ENCODE assay signal across 8 cellular contexts in the genomic region with DNA sequence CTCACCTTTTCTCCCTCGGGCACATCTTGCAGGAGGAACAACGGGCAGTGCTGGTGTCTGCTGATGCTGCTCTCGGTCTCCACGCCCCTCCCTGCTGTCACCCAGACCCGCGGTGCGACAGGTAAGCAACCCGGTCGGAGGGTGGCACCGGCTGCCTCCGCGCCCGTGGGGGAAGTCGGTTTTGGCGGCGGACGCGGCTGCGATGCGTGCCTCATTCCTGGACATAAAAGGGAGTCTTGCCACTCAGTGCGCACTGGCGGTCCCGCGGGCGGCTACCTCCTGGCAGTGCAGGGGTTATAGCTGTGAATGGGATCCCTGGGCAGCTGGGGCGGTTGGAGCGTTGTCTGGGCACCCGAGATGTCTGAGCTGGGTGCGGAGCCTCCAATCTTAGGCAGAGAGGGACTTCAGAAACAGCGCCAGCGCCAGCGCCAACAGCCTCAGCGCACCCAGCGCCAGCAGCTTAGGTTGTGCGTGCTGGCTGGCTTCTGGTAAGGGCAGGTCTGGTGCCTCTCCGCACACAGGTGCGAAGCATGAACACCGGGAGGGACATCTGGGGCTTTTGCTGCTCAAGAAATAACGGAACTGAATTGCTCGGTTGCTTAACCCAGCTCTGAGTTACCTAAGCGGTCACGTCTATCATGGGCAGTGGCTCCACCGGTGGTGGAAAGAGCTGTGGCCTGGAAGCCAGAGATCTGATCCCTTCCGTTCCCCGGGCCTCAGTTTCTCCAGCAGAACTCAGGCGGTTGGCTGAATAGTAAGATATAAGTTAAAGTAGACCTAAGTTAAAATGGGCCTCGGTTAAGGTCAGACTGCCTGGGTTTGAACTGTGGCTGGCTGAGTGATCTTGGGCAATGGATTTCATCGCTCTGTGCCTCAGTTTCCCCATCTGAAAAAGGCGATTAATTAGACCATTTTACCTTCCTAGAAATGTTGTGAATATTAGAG. TPM values are rescaled to one million over a fixed set of nuclear protein-coding genes. Genes with fewer than 3 reads are reported as not detected.
DNase-seq lines count a peak whose midpoint lies in the region; ATAC-seq and TF ChIP-seq lines count a peak whose summit lies in the region.

No MANE protein-coding gene starts in this region.

- H3K4me1 Mint-ChIP-seq in effector memory CD8-positive, alpha-beta T cell (ENCODE audit: low read depth in 2 of 2): peaks cover 9 to 10% of the 10 kb centered on the region in 2 donors
- peaks cover 10% of the 10 kb centered on the region for H3K4me1 Mint-ChIP-seq in neural crest cell

- no peak for ATAC-seq in effector memory CD8-positive, alpha-beta T cell (replicated peaks)
- no peak for ATAC-seq in HG03196 (IDR thresholded peaks at IDR 0.05; ENCODE audit: unreplicated experiment)

- peak overlapping the region; percentile 26 to 66 for H3K4me3 Mint-ChIP-seq in effector memory CD8-positive, alpha-beta T cell
- peak overlapping the region; percentile 80 for H3K4me3 Mint-ChIP-seq in neural crest cell

- DNase-seq in BJ (ENCODE audit: low read depth) (no peak), MV-4-11 (lab: John Stamatoyannopoulos, UW) (peak; percentile 18), neural crest cell (ENCODE audit: low read depth, low spot score) (no peak), middle frontal gyrus (ENCODE audit: extremely low spot score, low spot score) (no peak), amniotic stem cell (lab: John Stamatoyannopoulos, UW) (no peak)
- DNase-seq in effector memory CD8-positive, alpha-beta T cell: no peak
- DNase-seq in activated effector memory CD4-positive, alpha-beta T cell treated with Interleukin-2 at 50 U/mL for 16 hours: no peak

- H3K27me3 Mint-ChIP-seq in effector memory CD8-positive, alpha-beta T cell: peaks cover 40 to 88% of the 10 kb centered on the region in 2 donors
- peaks cover 93% of the 10 kb centered on the region for H3K27me3 Mint-ChIP-seq in neural crest cell (ENCODE audit: low read depth)

- CTCF ChIA-PET in BJ (lab: Yijun Ruan, JAX): interaction anchor here (0.7 to 1.9 kb wide), 6 partner anchors 14 to 83 kb away, joined by 3 to 7 read pairs (median 4); no protein-coding TSS in a partner anchor

- H3K27ac Mint-ChIP-seq in effector memory CD8-positive, alpha-beta T cell: no peak overlapping the region
- H3K27ac Mint-ChIP-seq in neural crest cell (ENCODE audit: unreplicated experiment): peak overlapping the region; percentile 92

- POLR2A ChIA-PET in BJ (lab: Charles Lee): interaction anchor here (0.6 kb wide), 1 partner anchor 159 kb away, joined by 3 read pairs; no protein-coding TSS in a partner anchor

- peaks cover 28% of the 10 kb centered on the region for H3K27me3 ChIP-seq in BJ (ENCODE audit: control insufficient read depth, insufficient read depth, low read length)

- no peaks in the 10 kb centered on the region for H3K36me3 ChIP-seq in BJ (ENCODE audit: control insufficient read depth, insufficient read depth, low read length)

- no peak for TF ChIP-seq CTCF in BJ (IDR thresholded peaks at IDR 0.05; ENCODE audit: insufficient read depth, low read depth, low read length)
- TF ChIP-seq CTCF in neural crest cell (conservative IDR thresholded peaks at IDR 0.05): no peak

- H3K4me3 ChIP-seq in BJ (ENCODE audit: low read depth, low read length): peak overlapping the region; percentile 83

- H3K9me3 Mint-ChIP-seq in effector memory CD8-positive, alpha-beta T cell: no peaks in the 10 kb centered on the region
- no peaks in the 10 kb centered on the region for H3K9me3 Mint-ChIP-seq in neural crest cell

- H3K36me3 Mint-ChIP-seq in effector memory CD8-positive, alpha-beta T cell (ENCODE audit: insufficient read depth): no peaks in the 10 kb centered on the region
- no peaks in the 10 kb centered on the region for H3K36me3 Mint-ChIP-seq in neural crest cell (ENCODE audit: low read depth)

RNA-seq across cellular contexts. Expression of a gene that starts 0.7 kb away (rescaled TPM):
- polyA plus RNA-seq in BJ (2011; rRNA removed): 74.5 and 112 TPM in 2 replicates
- 40.8 and 46.0 TPM in 2 replicates for polyA minus RNA-seq in BJ (2011; rRNA and poly(A)+ RNA removed)
- 0.18 and 0.33 TPM in 2 replicates for total RNA-seq in neural crest cell
